Comparison of ENCODE assay signal across 8 cellular contexts in the genomic region with DNA sequence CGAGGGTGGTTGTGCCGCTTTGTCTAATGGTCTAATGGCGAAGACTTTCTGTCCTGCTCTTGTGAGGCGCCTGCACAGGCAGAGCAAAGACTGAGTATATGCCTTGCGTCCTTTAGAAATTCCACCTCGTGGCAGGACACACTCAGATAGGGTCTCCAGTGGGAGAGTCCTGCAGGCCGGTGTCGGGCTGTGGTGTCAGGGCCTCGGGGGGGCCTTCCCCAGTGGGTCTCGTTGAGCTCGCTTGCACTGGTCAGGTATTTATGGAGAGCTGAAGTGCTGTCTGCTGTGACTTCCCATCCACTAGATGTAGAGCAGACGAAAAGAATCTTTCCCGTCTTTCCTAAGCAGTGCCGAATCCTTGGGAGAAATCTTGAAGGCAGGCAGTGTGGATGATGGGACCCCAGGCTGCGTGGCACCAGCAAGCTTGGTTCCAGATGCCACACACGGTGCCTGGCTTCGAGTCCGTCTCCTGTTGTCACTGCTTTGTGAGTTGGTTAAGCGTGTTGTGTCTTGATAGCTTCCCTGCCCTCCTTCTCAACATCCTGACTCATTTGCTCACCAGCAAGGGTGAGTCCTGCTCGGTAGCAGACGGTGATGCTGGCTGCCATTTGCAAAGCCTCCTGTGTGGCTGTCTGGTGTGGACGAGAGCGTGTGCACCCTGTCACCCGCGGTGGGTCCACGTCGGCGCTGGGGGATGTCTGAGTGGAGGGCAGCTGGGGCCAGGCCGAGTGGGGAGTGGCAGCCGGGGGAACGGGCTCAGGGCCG. TPM values are rescaled to one million over a fixed set of nuclear protein-coding genes. Genes with fewer than 3 reads are reported as not detected.
A peak's percentile ranks its signal among the peaks of the same experiment; 100 is the strongest.
DNase-seq lines count a peak whose midpoint lies in the region; ATAC-seq and TF ChIP-seq lines count a peak whose summit lies in the region.

No MANE protein-coding gene starts in this region.

- no peak for TF ChIP-seq CTCF in cardiac fibroblast (IDR thresholded peaks at IDR 0.05; ENCODE audit: low read depth, low read length)
- TF ChIP-seq CTCF in kidney epithelial cell (IDR thresholded peaks at IDR 0.05; ENCODE audit: insufficient read depth, low read length, poor library complexity, severe bottlenecking), result no peak

- no peaks in the 10 kb centered on the region for H3K27me3 ChIP-seq in NT2/D1 (ENCODE audit: insufficient read depth, insufficient read length)
- H3K27me3 ChIP-seq in kidney epithelial cell (ENCODE audit: control insufficient read depth, insufficient read depth, low read length), result no peaks in the 10 kb centered on the region

- no peaks in the 10 kb centered on the region for H3K9me3 Mint-ChIP-seq in stimulated activated naive B cell treated with anti-CD40 and anti-IgM and Interleukin-4, amounts not matched to agents 10 μg/mL and 1 μg/mL and 100 μg/mL, for 72 hours

- H3K9ac ChIP-seq in NT2/D1 (ENCODE audit: insufficient read length, low read depth), result peak overlapping the region; percentile 80

- peaks cover 8% of the 10 kb centered on the region for H3K4me1 ChIP-seq in NT2/D1 (ENCODE audit: insufficient read depth, insufficient read length)

- H3K36me3 Mint-ChIP-seq in stimulated activated naive B cell treated with anti-CD40 and anti-IgM and Interleukin-4, amounts not matched to agents 10 μg/mL and 1 μg/mL and 100 μg/mL, for 72 hours, result peaks cover 38 to 57% of the 10 kb centered on the region in 2 donors

- H3K4me1 Mint-ChIP-seq in stimulated activated naive B cell treated with anti-CD40 and anti-IgM and Interleukin-4, amounts not matched to agents 10 μg/mL and 1 μg/mL and 100 μg/mL, for 72 hours, result peaks cover 41 to 50% of the 10 kb centered on the region in 2 donors

- H3K9me3 ChIP-seq in NT2/D1 (ENCODE audit: insufficient read depth, low read length), result no peaks in the 10 kb centered on the region

- peak overlapping the region; percentile 69 for H3K27ac Mint-ChIP-seq in stimulated activated naive B cell treated with anti-CD40 and anti-IgM and Interleukin-4, amounts not matched to agents 10 μg/mL and 1 μg/mL and 100 μg/mL, for 72 hours

- H3K4me3 ChIP-seq in NT2/D1 (ENCODE audit: insufficient read length, low read depth) (peak overlapping the region; percentile 33), cardiac fibroblast (replicated peaks in 1 of 2; ENCODE audit: low read depth in 2 of 2, low read length in 2 of 2) (peak overlapping the region; percentile 49 to 51), kidney epithelial cell (ENCODE audit: low read depth, low read length) (peak overlapping the region; percentile 38)

- H3K36me3 ChIP-seq in NT2/D1 (ENCODE audit: insufficient read depth, insufficient read length, low read length) (peaks cover 65% of the 10 kb centered on the region), kidney epithelial cell (ENCODE audit: control insufficient read depth, insufficient read depth, low read length) (peaks cover 3% of the 10 kb centered on the region)

- DNase-seq in NT2/D1 (ENCODE audit: low read depth, low spot score) (no peak), cardiac fibroblast (ENCODE audit: low read depth in 2 of 2) (peak in 1 of 2 donors; percentile 24), kidney epithelial cell (ENCODE audit: low read depth) (no peak), H4 (ENCODE audit: low spot score) (no peak), NCI-H2107 treated with DMSO at 0.1 percent for 48 hours (lab: John Stamatoyannopoulos, UW; ENCODE audit: unreplicated experiment) (no peak)
- no peak for DNase-seq in stimulated activated naive B cell treated with anti-CD40 and anti-IgM and Interleukin-4, amounts not matched to agents 10 μg/mL and 1 μg/mL and 100 μg/mL, for 72 hours
- no peak for DNase-seq in stimulated activated CD4-positive, alpha-beta T cell treated with anti-CD3 and anti-CD28 coated beads, Interleukin-4, amount 100 ng/mL, for 24 hours

- ATAC-seq in stimulated activated naive B cell treated with anti-CD40 and anti-IgM and Interleukin-4, amounts not matched to agents 10 μg/mL and 1 μg/mL and 100 μg/mL, for 72 hours (replicated peaks), result no peak
- ATAC-seq in GM18520 (IDR thresholded peaks at IDR 0.05; ENCODE audit: unreplicated experiment), result no peak

- H3K4me3 Mint-ChIP-seq in stimulated activated naive B cell treated with anti-CD40 and anti-IgM and Interleukin-4, amounts not matched to agents 10 μg/mL and 1 μg/mL and 100 μg/mL, for 72 hours, result no peak overlapping the region

- H3K27me3 Mint-ChIP-seq in stimulated activated naive B cell treated with anti-CD40 and anti-IgM and Interleukin-4, amounts not matched to agents 10 μg/mL and 1 μg/mL and 100 μg/mL, for 72 hours, result no peaks in the 10 kb centered on the region

RNA-seq across cellular contexts. Expression of gene MAEA, which starts 20.5 kb away (rescaled TPM):
- total RNA-seq in kidney epithelial cell, result 79.1 and 88.7 TPM in 2 replicates
- 54.3 and 69.4 TPM in 2 replicates for total RNA-seq in H4 (2014; rRNA removed; shearing (Covaris generic))

RNA-seq across cellular contexts. Expression of gene UVSSA, which starts 36.8 kb away (rescaled TPM):
- total RNA-seq in kidney epithelial cell, result 13.0 and 13.5 TPM in 2 replicates
- total RNA-seq in H4 (2014; rRNA removed; shearing (Covaris generic)), result 1.7 and 2.5 TPM in 2 replicates
